16 cellular contexts compared by ENCODE assay signal in genomic region chr13:92823059-92823458, GRCh38.
A peak's percentile ranks its signal among the peaks of the same experiment; 100 is the strongest.
DNase-seq lines count a peak whose midpoint lies in the region; ATAC-seq and TF ChIP-seq lines count a peak whose summit lies in the region.
"Had no signal": no experiment of that assay in that cellular context is flagged by ENCODE, and none has a peak within 500 bp of the region (broad histone marks: within the 10 kb centered on the region; RNA-seq: fewer than 3 reads in every experiment).

No MANE protein-coding gene starts in this region.

- TF ChIP-seq CTCF in LNCaP clone FGC (IDR thresholded peaks at IDR 0.05; ENCODE audit: control insufficient read depth, extremely low read depth, insufficient read depth) (no peak), body of pancreas (IDR thresholded peaks at IDR 0.05) (no peak), PC-3 (conservative IDR thresholded peaks at IDR 0.05; ENCODE audit: low read depth, low read length) (no peak), RWPE1 (conservative IDR thresholded peaks at IDR 0.05; ENCODE audit: low read depth) (no peak)

- TF ChIP-seq POLR2A in body of pancreas (IDR thresholded peaks at IDR 0.05) = no peak

- intact Hi-C loops in body of pancreas (cut with DNase I) = no loop called here
- intact Hi-C loops in PC-3 (cut with micrococcal nuclease) = no loop called here

- no peaks in the 10 kb centered on the region for H3K79me2 ChIP-seq in PC-3 (ENCODE audit: low read length)

- H3K9me2 ChIP-seq in PC-3 (replicated peaks; ENCODE audit: low read length) = no peaks in the 10 kb centered on the region

- no peaks in the 10 kb centered on the region for H3F3A ChIP-seq in PC-3 (ENCODE audit: low read length, unreplicated experiment)

- ATAC-seq in body of pancreas (peak; percentile 73), PC-3 (no peak)
- ATAC-seq: GM12878, HepG2 had no signal

- H3K9me3 ChIP-seq in body of pancreas = no peaks in the 10 kb centered on the region
- no peaks in the 10 kb centered on the region for H3K9me3 ChIP-seq in PC-3 (ENCODE audit: low read length)

- no peaks in the 10 kb centered on the region for H4K20me1 ChIP-seq in PC-3 (ENCODE audit: low read length)

- H3K27me3 ChIP-seq in body of pancreas (no peaks in the 10 kb centered on the region), PC-3 (ENCODE audit: low read length) (no peaks in the 10 kb centered on the region)

- no TSS peak for BruUV-seq in PC-3 (replicated peaks; lab: Mats Ljungman, UMichigan)

- no peak overlapping the region for H3K4me2 ChIP-seq in PC-3 (ENCODE audit: low read length)
- H3K4me2 ChIP-seq: KMS-11 had no signal

- H2AFZ ChIP-seq in PC-3 (ENCODE audit: low read length) = no peak overlapping the region

- no peak overlapping the region for H3K9ac ChIP-seq in PC-3 (ENCODE audit: low read length)
- H3K9ac ChIP-seq: KMS-11 had no signal

- H3K4me1 ChIP-seq in body of pancreas (peaks cover 29% of the 10 kb centered on the region), PC-3 (ENCODE audit: insufficient read depth, low read length) (no peaks in the 10 kb centered on the region)

- H3K27ac ChIP-seq in body of pancreas (peak overlapping the region in 1 of 4 donors; percentile 51), PC-3 (ENCODE audit: low read length) (no peak overlapping the region), RWPE1 (no peak overlapping the region)
- H3K27ac ChIP-seq: KMS-11, SK-N-MC had no signal

- CTCF ChIA-PET in PC-3 (lab: Charles Lee) (no interaction called here), RWPE1 (lab: Yijun Ruan, JAX) (no interaction called here)

- WGBS in body of pancreas, 2 donors = 23 to 24% methylated on average over 1 of the region's 1 CpG

- H3K4me3 ChIP-seq in LNCaP clone FGC (ENCODE audit: low read depth, low read length) (no peak overlapping the region), body of pancreas (no peak overlapping the region), PC-3 (ENCODE audit: low read length) (no peak overlapping the region)
- H3K4me3 ChIP-seq: GM12878, SK-N-MC had no signal

- DNase-seq in LNCaP clone FGC (ENCODE audit: low read depth) (peak; percentile 64), NCI-H1417 treated with DMSO at 0.1 percent for 48 hours (lab: John Stamatoyannopoulos, UW) (peak; percentile 89), NCI-H345 treated with DMSO at 0.1 percent for 48 hours (lab: John Stamatoyannopoulos, UW; ENCODE audit: unreplicated experiment) (peak; percentile 38), body of pancreas (no peak), PC-3 (no peak), UCSD-AML1 (lab: John Stamatoyannopoulos, UW; ENCODE audit: unreplicated experiment) (no peak), RWPE1 (ENCODE audit: low spot score) (no peak)
- DNase-seq: CD4-positive, CD25-positive, alpha-beta regulatory T cell; DMS79 treated with DMSO at 0.1 percent for 48 hours; NCI-H1048; NCI-H2107; OCI-M1 had no signal

- H3K36me3 ChIP-seq in body of pancreas (replicated peaks in 1 of 2; ENCODE audit: insufficient read depth in 1 of 2, low read depth in 2 of 2) (no peaks in the 10 kb centered on the region), PC-3 (ENCODE audit: low read depth, low read length) (no peaks in the 10 kb centered on the region)

- POLR2A ChIA-PET in PC-3 (lab: Charles Lee; ENCODE audit: unreplicated experiment) (no interaction called here), RWPE1 (lab: Yijun Ruan, JAX; ENCODE audit: low non-redundant PET) (no interaction called here)

Comparison
In these comparisons a context has a peak if more than half of its experiments do, and no peak if none do; other contexts are left out.
1. DNase-seq: peak in LNCaP clone FGC (single experiment), NCI-H1417 treated with DMSO at 0.1 percent for 48 hours (single experiment) and NCI-H345 treated with DMSO at 0.1 percent for 48 hours (single experiment); none in body of pancreas (0 of 4), PC-3 (single experiment), UCSD-AML1 (single experiment) and RWPE1 (single experiment).